2 cellular contexts compared by ENCODE assay signal in genomic region chr15:44584162-44584749, GRCh38.
A peak's percentile ranks its signal among the peaks of the same experiment; 100 is the strongest.
TF ChIP-seq lines count a peak whose summit lies in the region.

No MANE protein-coding gene starts in this region.

TF ChIP-seq in GM23338, 12 proteins besides CTCF, POLR2A, EP300 and RAD21 (continued from another document):
- TF ChIP-seq ZNF462 (CRISPR knock-in tag; IDR thresholded peaks at IDR 0.05) (no peak), NANOG (IDR thresholded peaks at IDR 0.05; ENCODE audit: borderline replicate concordance) (no peak), ZNF114 (CRISPR knock-in tag; IDR thresholded peaks at IDR 0.05) (no peak), EZH2phosphoT487 (IDR thresholded peaks at IDR 0.05; ENCODE audit: unreplicated experiment) (no peak), POLR2AphosphoS5 (IDR thresholded peaks at IDR 0.05; ENCODE audit: low read depth) (no peak), CREB1 (CRISPR knock-in tag; IDR thresholded peaks at IDR 0.05; ENCODE audit: low read depth) (no peak), EZH2 (IDR thresholded peaks at IDR 0.05; ENCODE audit: low read depth, unreplicated experiment) (no peak), JUNB (IDR thresholded peaks at IDR 0.05; ENCODE audit: unreplicated experiment) (no peak), REST (IDR thresholded peaks at IDR 0.05; ENCODE audit: unreplicated experiment) (no peak), ZNF331 (CRISPR knock-in tag; IDR thresholded peaks at IDR 0.05; ENCODE audit: low read depth) (no peak), ETS1 (IDR thresholded peaks at IDR 0.05) (no peak)

TF ChIP-seq in K562, 482 proteins besides CTCF, POLR2A, EP300 and RAD21 (continued from another document):
- 0 out of 2 replicates have a peak, but pooled peaks have one; percentile 13 for TF ChIP-seq SMC3 (conservative IDR thresholded peaks at IDR 0.05; ENCODE audit: insufficient read depth, low read depth, low read length)
- TF ChIP-seq PKNOX1 (IDR thresholded peaks at IDR 0.05) = no peak
- no peak for TF ChIP-seq ZNF444 (CRISPR knock-in tag; IDR thresholded peaks at IDR 0.05)
